21 cellular contexts compared by ENCODE assay signal in the genomic region with DNA sequence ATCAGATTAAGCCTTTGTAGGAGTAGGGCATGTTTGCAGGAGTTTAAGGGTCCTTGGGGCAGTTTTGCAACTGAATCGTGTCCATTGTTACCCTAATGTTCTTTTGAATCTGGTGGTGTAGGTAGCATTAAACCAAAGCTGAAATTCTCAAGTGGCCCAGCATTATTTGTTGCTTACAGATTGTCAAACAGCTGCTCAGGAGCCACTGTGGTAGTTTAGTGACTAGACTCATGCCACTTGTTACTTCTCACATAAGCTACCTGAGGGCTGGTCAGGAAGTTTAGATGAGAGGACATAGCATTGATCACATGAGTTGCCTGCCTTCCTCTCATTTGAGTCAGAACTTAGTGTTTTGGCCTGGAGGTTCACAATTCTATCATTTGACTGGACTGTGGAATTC.
DNase-seq lines count a peak whose midpoint lies in the region; ATAC-seq, FAIRE-seq and TF ChIP-seq lines count a peak whose summit lies in the region.
"Had no signal": no experiment of that assay in that cellular context is flagged by ENCODE, and none has a peak within 500 bp of the region (broad histone marks: within the 10 kb centered on the region; RNA-seq: fewer than 3 reads in every experiment).

No MANE protein-coding gene starts in this region.

- no peaks in the 10 kb centered on the region for H3K9me3 ChIP-seq in HUES48 (ENCODE audit: control insufficient read depth, insufficient read depth, low read length)
- no peaks in the 10 kb centered on the region for H3K9me3 ChIP-seq in keratinocyte (ENCODE audit: control insufficient read depth, low read depth, low read length)
- no peaks in the 10 kb centered on the region for H3K9me3 ChIP-seq in stomach
- H3K9me3 ChIP-seq: adrenal gland, SJCRH30, upper lobe of right lung had no signal

- peak overlapping the region; percentile 39 for H3K4me2 ChIP-seq in keratinocyte (ENCODE audit: control insufficient read depth, extremely low read depth, insufficient read depth, low read depth, low read length)

- H3K27ac ChIP-seq in HUES48 (ENCODE audit: low read depth, low read length) (peak overlapping the region; percentile 79), keratinocyte (ENCODE audit: control insufficient read depth, insufficient read depth, low read length) (peak overlapping the region; percentile 86), stomach (no peak overlapping the region)
- H3K27ac ChIP-seq: adrenal gland, SJCRH30, upper lobe of right lung had no signal

- peak overlapping the region; percentile 23; the same call in 1 of the 2 replicates for H3K4me3 ChIP-seq in HUES48 (ENCODE audit: low read depth, low read length)
- no peak overlapping the region for H3K4me3 ChIP-seq in choroid plexus epithelial cell (ENCODE audit: low read depth, low read length)
- no peak overlapping the region for H3K4me3 ChIP-seq in keratinocyte (ENCODE audit: control insufficient read depth in 2 of 3, extremely low read depth in 1 of 3, insufficient read depth in 2 of 3, low read depth in 1 of 3, low read length in 3 of 3)
- no peak overlapping the region for H3K4me3 ChIP-seq in stomach
- H3K4me3 ChIP-seq: adrenal gland, SJCRH30, upper lobe of right lung had no signal

- no peak for TF ChIP-seq CTCF in choroid plexus epithelial cell (conservative IDR thresholded peaks at IDR 0.05; ENCODE audit: low read depth, low read length)
- TF ChIP-seq CTCF in keratinocyte (optimal IDR thresholded peaks at IDR 0.05 in 1 of 3, IDR thresholded peaks at IDR 0.05 in 1 of 3, conservative IDR thresholded peaks at IDR 0.05 in 1 of 3; ENCODE audit: extremely low read depth in 1 of 3, insufficient read depth in 2 of 3, low read length in 3 of 3) = no peak
- no peak for TF ChIP-seq CTCF in stomach (IDR thresholded peaks at IDR 0.05)

- H3K4me1 ChIP-seq in HUES48 (ENCODE audit: control insufficient read depth, insufficient read depth, low read length) (peaks cover 68% of the 10 kb centered on the region), keratinocyte (ENCODE audit: control insufficient read depth, extremely low read depth, insufficient read depth, low read length) (peaks cover 50% of the 10 kb centered on the region), stomach (peaks cover 0 to 33% (median 16%) of the 10 kb centered on the region in 4 donors)
- H3K4me1 ChIP-seq: SJCRH30, upper lobe of right lung had no signal

- peak; percentile 59 for DNase-seq in ELR (ENCODE audit: low read depth)
- DNase-seq in choroid plexus epithelial cell (ENCODE audit: low read depth) = peak; percentile 47
- no peak for DNase-seq in keratinocyte (ENCODE audit: low read depth, low spot score)
- no peak for DNase-seq in stomach
- no peak for DNase-seq in cortex of kidney (lab: John Stamatoyannopoulos, UW)
- DNase-seq: adrenal gland; AML-193; DMS79 treated with DMSO at 0.1 percent for 48 hours; effector CD4-positive, alpha-beta T cell; glutamatergic neuron; midbrain; NCI-H1417 treated with DMSO at 0.1 percent for 48 hours; NCI-H2171; NCI-H526 treated with DMSO at 0.1 percent for 48 hours; posterior cingulate gyrus; SJCRH30; stimulated activated naive CD8-positive, alpha-beta T cell treated with anti-CD3 and anti-CD28 coated beads, Interleukin-15, amount 100 ng/mL, for 72 hours; upper lobe of right lung had no signal

- no peak for TF ChIP-seq EP300 in stomach (IDR thresholded peaks at IDR 0.05)

- H3K9ac ChIP-seq in HUES48 (ENCODE audit: low read depth, low read length) (no peak overlapping the region), keratinocyte (ENCODE audit: control insufficient read depth, extremely low read depth, insufficient read depth, low read length) (peak overlapping the region; percentile 40)

- H3K79me2 ChIP-seq in keratinocyte (ENCODE audit: control insufficient read depth, insufficient read depth, low read length) = peaks cover 42% of the 10 kb centered on the region

- no peak for ATAC-seq in HG03442 (IDR thresholded peaks at IDR 0.05; ENCODE audit: unreplicated experiment)
- no peak for ATAC-seq in GM21529 (IDR thresholded peaks at IDR 0.05; ENCODE audit: unreplicated experiment)
- ATAC-seq: stimulated activated naive CD8-positive, alpha-beta T cell treated with anti-CD3 and anti-CD28 coated beads, Interleukin-15, amount 100 ng/mL, for 72 hours; upper lobe of right lung had no signal

- no peak overlapping the region for H2AFZ ChIP-seq in keratinocyte (ENCODE audit: control insufficient read depth, low read length)

- peak; percentile 89 for FAIRE-seq in keratinocyte (lab: Jason Lieb, UNC)

- H4K20me1 ChIP-seq in keratinocyte (ENCODE audit: control insufficient read depth, extremely low read depth, insufficient read depth, low read length) = no peaks in the 10 kb centered on the region

- intact Hi-C loops in stomach (cut with DNase I; ENCODE audit: low total_unique reads) = loop anchor here (10.0 kb wide), 1 partner anchor 87 kb away; a partner anchor contains a TSS

- WGBS in stomach, 5 donors = 78 to 88% (median 82%) methylated on average over 1 of the region's 1 CpG

- no peak for TF ChIP-seq POLR2A in stomach (IDR thresholded peaks at IDR 0.05)

- H3K9me1 ChIP-seq in keratinocyte (ENCODE audit: control insufficient read depth, extremely low read depth, insufficient read depth, low read length) = no peaks in the 10 kb centered on the region

- dilution Hi-C loops in keratinocyte (cut with MboI; ENCODE audit: extremely low pct_ligation_motif_present, low sequenced_read_pairs) = no loop called here

- H3K36me3 ChIP-seq in HUES48 (ENCODE audit: control insufficient read depth, insufficient read depth, low read length) = peaks cover 8% of the 10 kb centered on the region; the same call in 1 of the 2 replicates
- peaks cover 7 to 11% of the 10 kb centered on the region in 2 experiments for H3K36me3 ChIP-seq in keratinocyte (ENCODE audit: control insufficient read depth in 2 of 2, extremely low read depth in 1 of 2, insufficient read depth in 2 of 2, low read length in 2 of 2)
- H3K36me3 ChIP-seq in stomach = peaks cover 6 to 33% (median 30%) of the 10 kb centered on the region in 4 donors
- H3K36me3 ChIP-seq: adrenal gland, SJCRH30 had no signal

- H3K27me3 ChIP-seq in HUES48 (ENCODE audit: control insufficient read depth, insufficient read depth, low read length) (no peaks in the 10 kb centered on the region), keratinocyte (ENCODE audit: control insufficient read depth, extremely low read depth, insufficient read depth, low read length) (no peaks in the 10 kb centered on the region), stomach (no peaks in the 10 kb centered on the region)
- H3K27me3 ChIP-seq: adrenal gland, SJCRH30, upper lobe of right lung had no signal

Comparison
In these comparisons a context has a peak if more than half of its experiments do, and no peak if none do; other contexts are left out.
1. DNase-seq: peak in ELR (single experiment) and choroid plexus epithelial cell (single experiment); none in keratinocyte (single experiment), stomach (single experiment) and cortex of kidney (single experiment).
2. H3K27ac ChIP-seq: peak in HUES48 (single experiment) and keratinocyte (single experiment); none in stomach (0 of 5).